Comparison of ENCODE assay signal across 32 cellular contexts in genomic region chr13:110068176-110068473, GRCh38.
"Had no signal": no experiment of that assay in that cellular context is flagged by ENCODE, and none has a peak within 500 bp of the region (broad histone marks: within the 10 kb centered on the region; RNA-seq: fewer than 3 reads in every experiment).

No MANE protein-coding gene starts in this region.

- H3K4me1 ChIP-seq: Peyer's patch had no signal

- H3K4me3 ChIP-seq: Peyer's patch had no signal

- DNase-seq: activated B cell treated with CpG ODN at 0.5 μM for 24 hours; activated CD4-positive, alpha-beta memory T cell treated with anti-CD3 and anti-CD28 coated beads for 36 hours; activated CD4-positive, alpha-beta T cell treated with anti-CD3 and anti-CD28 coated beads for 4 hours; activated CD4-positive, alpha-beta T cell treated with anti-CD3 and anti-CD28 coated beads, Interleukin-2, amount 50 U/mL, for 1 hour; activated CD4-positive, CD25-positive, alpha-beta regulatory T cell treated with anti-CD3 and anti-CD28 coated beads, Interleukin-2, amount 50 U/mL, for 72 hours; activated CD8-positive, alpha-beta memory T cell treated with anti-CD3 and anti-CD28 coated beads, Interleukin-2, amount 50 U/mL, for 4 hours; activated gamma-delta T cell treated with Interleukin-2 at 50 U/mL for 16 hours; activated naive CD4-positive, alpha-beta T cell treated with anti-CD3 and anti-CD28 coated beads for 36 hours; activated T-cell treated with anti-CD3 and anti-CD28 coated beads for 4 hours; activated T-cell treated with anti-CD3 and anti-CD28 coated beads, Interleukin-2, amount 50 U/mL, for 4 hours; anterior cingulate cortex; central memory CD4-positive, alpha-beta T cell; NCI-H1105; NCI-H1417 treated with DMSO at 0.1 percent for 48 hours; NCI-H1694; NCI-H1930; NCI-H2081 treated with DMSO at 0.1 percent for 48 hours; NCI-H446 treated with DMSO at 0.1 percent for 48 hours; NCI-H524; NCI-H69; NCI-H82; NK-92 treated with Interleukin-12 subunit alpha and Interleukin-12 subunit beta, amount 100 ng/mL, for 24 hours; PC-3; Peyer's patch; RPMI8226; SW 1271; T-helper 1 cell; T-helper 2 cell; T-helper 9 cell had no signal

- H3K27me3 ChIP-seq: Peyer's patch had no signal

- H3K27ac ChIP-seq: KMS-11, Peyer's patch, VCaP had no signal

- H3K36me3 ChIP-seq: Peyer's patch had no signal

- ATAC-seq: activated naive CD4-positive, alpha-beta T cell treated with anti-CD3 and anti-CD28 coated beads, Interleukin-2, amount 50 U/mL, for 72 hours; activated T-cell treated with anti-CD3 and anti-CD28 coated beads, Interleukin-2, amount 50 U/mL, for 4 hours; PC-3 had no signal

- H3K9me3 ChIP-seq: Peyer's patch had no signal
